Comparison of ENCODE assay signal across 8 cellular contexts in the genomic region with DNA sequence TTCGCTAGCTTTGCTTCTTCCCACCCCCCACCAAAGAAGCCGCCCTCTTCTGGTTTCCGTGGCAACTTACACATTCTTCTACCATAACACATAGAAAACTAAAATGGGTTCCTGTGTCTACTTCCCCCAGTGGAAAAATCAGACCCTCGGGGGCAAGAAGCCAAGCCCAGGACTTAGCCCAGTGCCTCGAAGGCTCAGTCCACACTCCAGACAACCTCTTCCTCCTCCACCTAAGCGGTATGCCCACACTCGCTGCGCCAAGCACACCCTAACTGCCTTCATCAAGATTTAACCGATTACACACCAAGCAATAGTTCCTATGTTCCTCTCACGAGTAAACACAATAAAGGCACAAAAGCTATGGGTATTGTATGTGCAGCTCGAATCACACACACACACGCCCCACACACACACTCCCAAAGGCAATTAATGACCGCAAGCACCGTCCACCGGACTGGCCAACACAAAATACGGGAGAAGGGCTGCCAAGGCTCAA. TPM values are rescaled to one million over a fixed set of nuclear protein-coding genes. Genes with fewer than 3 reads are reported as not detected.
DNase-seq lines count a peak whose midpoint lies in the region; ATAC-seq and TF ChIP-seq lines count a peak whose summit lies in the region.

No MANE protein-coding gene starts in this region.

- H3K79me2 ChIP-seq in trophoblast cell (ENCODE audit: control insufficient read depth, insufficient read depth, low read length, poor library complexity) = peaks cover 8% of the 10 kb centered on the region

- H2BK12ac ChIP-seq in trophoblast cell (ENCODE audit: low read length) = no peak overlapping the region

- H3K27me3 ChIP-seq in adipocyte (replicated peaks; ENCODE audit: control insufficient read depth, insufficient read depth, low read length) = no peaks in the 10 kb centered on the region
- H3K27me3 ChIP-seq in heart right ventricle = peaks cover 0 to 3% (median 0%) of the 10 kb centered on the region in 7 donors
- no peaks in the 10 kb centered on the region for H3K27me3 ChIP-seq in trophoblast cell (ENCODE audit: insufficient read depth, low read length)
- H3K27me3 ChIP-seq in uterus = no peaks in the 10 kb centered on the region

- DNase-seq in adipocyte (ENCODE audit: low read depth) (peak; percentile 87), heart right ventricle (peak; percentile 30 to 52), trophoblast cell (peak; percentile 65 to 77), uterus (peak; percentile 41 to 42)

- H3K4me2 ChIP-seq in trophoblast cell (ENCODE audit: low read length) = peak overlapping the region; percentile 99

- H3K23ac ChIP-seq in trophoblast cell (ENCODE audit: low read length) = peak overlapping the region; percentile 34

- peak overlapping the region; percentile 90 for H4K8ac ChIP-seq in trophoblast cell (ENCODE audit: low read depth, low read length)

- no peaks in the 10 kb centered on the region for H3K9me3 ChIP-seq in adipocyte (ENCODE audit: control insufficient read depth, low read length)
- H3K9me3 ChIP-seq in heart right ventricle = no peaks in the 10 kb centered on the region
- H3K9me3 ChIP-seq in trophoblast cell (ENCODE audit: insufficient read depth, low read depth, low read length) = no peaks in the 10 kb centered on the region
- no peaks in the 10 kb centered on the region for H3K9me3 ChIP-seq in uterus

- peak in 3 of 9 donors; percentile 17 to 20 (median 19) for TF ChIP-seq CTCF in heart right ventricle (IDR thresholded peaks at IDR 0.05)
- no peak for TF ChIP-seq CTCF in uterus (IDR thresholded peaks at IDR 0.05)

- intact Hi-C loops in heart right ventricle (cut with DNase I) (loop anchor here in 3 of 10 donors (5.0 to 10.0 kb wide), 3 partner anchors 169 to 379 kb away; a partner anchor contains a TSS), uterus (cut with DNase I; ENCODE audit: low total_unique reads) (no loop called here)

- H3K27ac ChIP-seq in heart right ventricle (peak overlapping the region; percentile 84 to 99 (median 95)), trophoblast cell (ENCODE audit: low read depth, low read length) (peak overlapping the region; percentile 56), uterus (peak overlapping the region; percentile 83 to 92)

- peaks cover under 1% of the 10 kb centered on the region for H3K36me3 ChIP-seq in adipocyte (ENCODE audit: control insufficient read depth, insufficient read depth, low read length, severe bottlenecking)
- peaks cover 0 to 11% (median 5%) of the 10 kb centered on the region in 9 donors for H3K36me3 ChIP-seq in heart right ventricle
- H3K36me3 ChIP-seq in trophoblast cell (ENCODE audit: control insufficient read depth in 1 of 2, insufficient read depth in 2 of 2, low read length in 2 of 2) = peaks cover under 1 to 1% of the 10 kb centered on the region in 2 experiments
- no peaks in the 10 kb centered on the region for H3K36me3 ChIP-seq in uterus

- H4K91ac ChIP-seq in trophoblast cell (ENCODE audit: low read depth, low read length) = peak overlapping the region; percentile 75

- WGBS in heart right ventricle, 2 donors = 0% methylated on average over 16 of the region's 16 CpGs
- no CpG with 5 or more reads among the region's 16 CpGs for WGBS in trophoblast cell (ENCODE audit: extremely low coverage, insufficient coverage, insufficient read length)

- H3K9ac ChIP-seq in adipocyte (ENCODE audit: low read length) (peak overlapping the region; percentile 100), trophoblast cell (ENCODE audit: low read length) (peak overlapping the region; percentile 97)

- H2BK5ac ChIP-seq in trophoblast cell (ENCODE audit: low read depth, low read length, poor library complexity) = peak overlapping the region; percentile 69

- H2AK5ac ChIP-seq in trophoblast cell (ENCODE audit: low read length) = no peak overlapping the region

- peaks cover 12% of the 10 kb centered on the region for H3K79me1 ChIP-seq in trophoblast cell (ENCODE audit: low read length)

- peak overlapping the region; percentile 77 for H3K4ac ChIP-seq in trophoblast cell (ENCODE audit: low read depth, low read length)

- peak overlapping the region; percentile 1 for H4K12ac ChIP-seq in trophoblast cell (ENCODE audit: low read depth, low read length)

- H2AFZ ChIP-seq in trophoblast cell (ENCODE audit: insufficient read depth, low read length, poor library complexity) = peak overlapping the region; percentile 78

- ATAC-seq in GM18498 (IDR thresholded peaks at IDR 0.05; ENCODE audit: unreplicated experiment) (peak; percentile 17), HG03280 (IDR thresholded peaks at IDR 0.05; ENCODE audit: unreplicated experiment) (peak; percentile 26), SK-N-SH treated with all-trans-retinoic acid at 6 μM for 48 hours (peak; percentile 76), heart right ventricle (peak; percentile 25 to 58 (median 43)), HG03378 (IDR thresholded peaks at IDR 0.05; ENCODE audit: unreplicated experiment) (no peak)

- peak overlapping the region; percentile 99 for H3K4me3 ChIP-seq in adipocyte (ENCODE audit: low read length)
- peak overlapping the region; percentile 65 to 98 (median 86) for H3K4me3 ChIP-seq in heart right ventricle
- H3K4me3 ChIP-seq in trophoblast cell (ENCODE audit: low read depth, low read length) = peak overlapping the region; percentile 98
- H3K4me3 ChIP-seq in uterus = peak overlapping the region; percentile 59 to 75

- peak overlapping the region; percentile 40 for H2BK120ac ChIP-seq in trophoblast cell (ENCODE audit: insufficient read depth, low read length, poor library complexity)

- H3K18ac ChIP-seq in trophoblast cell (ENCODE audit: low read length) = peak overlapping the region; percentile 80

- H3K14ac ChIP-seq in trophoblast cell (ENCODE audit: low read length) = peak overlapping the region; percentile 14

- TF ChIP-seq POLR2A in uterus (IDR thresholded peaks at IDR 0.05) = no peak

- H3K4me1 ChIP-seq in adipocyte (ENCODE audit: control insufficient read depth, insufficient read depth, low read length) = peaks cover 26% of the 10 kb centered on the region
- peaks cover 6 to 39% (median 33%) of the 10 kb centered on the region in 9 donors for H3K4me1 ChIP-seq in heart right ventricle
- H3K4me1 ChIP-seq in trophoblast cell (ENCODE audit: control insufficient read depth in 1 of 2, insufficient read depth in 2 of 2, low read length in 2 of 2) = peaks cover 2 to 4% of the 10 kb centered on the region in 2 experiments
- peaks cover 0 to 8% of the 10 kb centered on the region in 2 donors for H3K4me1 ChIP-seq in uterus

TF ChIP-seq in SK-N-SH treated with all-trans-retinoic acid at 6 μM for 48 hours, 23 proteins besides CTCF, POLR2A, EP300 and RAD21:
- TF ChIP-seq ESRRG (CRISPR knock-in tag; IDR thresholded peaks at IDR 0.05) = no peak
- no peak for TF ChIP-seq ARNTL (CRISPR knock-in tag; IDR thresholded peaks at IDR 0.05; ENCODE audit: borderline replicate concordance, low read depth)
- no peak for TF ChIP-seq SNAI2 (CRISPR knock-in tag; IDR thresholded peaks at IDR 0.05)
- no peak for TF ChIP-seq ZNF70 (CRISPR knock-in tag; IDR thresholded peaks at IDR 0.05)
- no peak for TF ChIP-seq TOX (CRISPR knock-in tag; IDR thresholded peaks at IDR 0.05; ENCODE audit: borderline replicate concordance)
- TF ChIP-seq ISL1 (CRISPR knock-in tag; IDR thresholded peaks at IDR 0.05) = no peak
- TF ChIP-seq CSDC2 (CRISPR knock-in tag; IDR thresholded peaks at IDR 0.05) = no peak
- TF ChIP-seq GLIS3 (CRISPR knock-in tag; IDR thresholded peaks at IDR 0.05) = no peak
- no peak for TF ChIP-seq TCF4 (CRISPR knock-in tag; IDR thresholded peaks at IDR 0.05; ENCODE audit: borderline replicate concordance)
- no peak for TF ChIP-seq OSR1 (CRISPR knock-in tag; IDR thresholded peaks at IDR 0.05)
- no peak for TF ChIP-seq ZC3H10 (CRISPR knock-in tag; IDR thresholded peaks at IDR 0.05)
- TF ChIP-seq RARB (CRISPR knock-in tag; IDR thresholded peaks at IDR 0.05) = no peak
- TF ChIP-seq, protein P1, sequence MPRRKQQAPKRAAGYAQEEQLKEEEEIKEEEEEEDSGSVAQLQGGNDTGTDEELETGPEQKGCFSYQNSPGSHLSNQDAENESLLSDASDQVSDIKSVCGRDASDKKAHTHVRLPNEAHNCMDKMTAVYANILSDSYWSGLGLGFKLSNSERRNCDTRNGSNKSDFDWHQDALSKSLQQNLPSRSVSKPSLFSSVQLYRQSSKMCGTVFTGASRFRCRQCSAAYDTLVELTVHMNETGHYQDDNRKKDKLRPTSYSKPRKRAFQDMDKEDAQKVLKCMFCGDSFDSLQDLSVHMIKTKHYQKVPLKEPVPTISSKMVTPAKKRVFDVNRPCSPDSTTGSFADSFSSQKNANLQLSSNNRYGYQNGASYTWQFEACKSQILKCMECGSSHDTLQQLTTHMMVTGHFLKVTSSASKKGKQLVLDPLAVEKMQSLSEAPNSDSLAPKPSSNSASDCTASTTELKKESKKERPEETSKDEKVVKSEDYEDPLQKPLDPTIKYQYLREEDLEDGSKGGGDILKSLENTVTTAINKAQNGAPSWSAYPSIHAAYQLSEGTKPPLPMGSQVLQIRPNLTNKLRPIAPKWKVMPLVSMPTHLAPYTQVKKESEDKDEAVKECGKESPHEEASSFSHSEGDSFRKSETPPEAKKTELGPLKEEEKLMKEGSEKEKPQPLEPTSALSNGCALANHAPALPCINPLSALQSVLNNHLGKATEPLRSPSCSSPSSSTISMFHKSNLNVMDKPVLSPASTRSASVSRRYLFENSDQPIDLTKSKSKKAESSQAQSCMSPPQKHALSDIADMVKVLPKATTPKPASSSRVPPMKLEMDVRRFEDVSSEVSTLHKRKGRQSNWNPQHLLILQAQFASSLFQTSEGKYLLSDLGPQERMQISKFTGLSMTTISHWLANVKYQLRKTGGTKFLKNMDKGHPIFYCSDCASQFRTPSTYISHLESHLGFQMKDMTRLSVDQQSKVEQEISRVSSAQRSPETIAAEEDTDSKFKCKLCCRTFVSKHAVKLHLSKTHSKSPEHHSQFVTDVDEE (CRISPR knock-in tag; IDR thresholded peaks at IDR 0.05) = no peak

RNA-seq across cellular contexts. Expression of a gene that starts 0.5 kb away (rescaled TPM):
- total RNA-seq in heart right ventricle (10 to 100 TPM; 15.2 to 22.0 (median 18.1) TPM), uterus (10 to 100 TPM; 10.2 to 57.2 (median 43.2) TPM)
- 10 to 100 TPM in 1 of 2 donors, 1 to 10 TPM in 1; 9.4 to 15.1 TPM for polyA plus RNA-seq in heart right ventricle
- 35.8 and 37.2 TPM in 2 replicates for polyA plus RNA-seq in trophoblast cell (2013)

RNA-seq across cellular contexts. Expression of a gene that starts 20.9 kb away (rescaled TPM):
- total RNA-seq in heart right ventricle (10 to 100 TPM; 48.6 to 59.3 (median 55.7) TPM), uterus (10 to 100 TPM; 16.1 to 83.7 (median 75.3) TPM)
- 10 to 100 TPM; 26.8 to 46.1 TPM for polyA plus RNA-seq in heart right ventricle
- polyA plus RNA-seq in trophoblast cell (2013) = 25.6 and 25.7 TPM in 2 replicates
